ENCODE assay signal across 1 cellular context in the genomic region with DNA sequence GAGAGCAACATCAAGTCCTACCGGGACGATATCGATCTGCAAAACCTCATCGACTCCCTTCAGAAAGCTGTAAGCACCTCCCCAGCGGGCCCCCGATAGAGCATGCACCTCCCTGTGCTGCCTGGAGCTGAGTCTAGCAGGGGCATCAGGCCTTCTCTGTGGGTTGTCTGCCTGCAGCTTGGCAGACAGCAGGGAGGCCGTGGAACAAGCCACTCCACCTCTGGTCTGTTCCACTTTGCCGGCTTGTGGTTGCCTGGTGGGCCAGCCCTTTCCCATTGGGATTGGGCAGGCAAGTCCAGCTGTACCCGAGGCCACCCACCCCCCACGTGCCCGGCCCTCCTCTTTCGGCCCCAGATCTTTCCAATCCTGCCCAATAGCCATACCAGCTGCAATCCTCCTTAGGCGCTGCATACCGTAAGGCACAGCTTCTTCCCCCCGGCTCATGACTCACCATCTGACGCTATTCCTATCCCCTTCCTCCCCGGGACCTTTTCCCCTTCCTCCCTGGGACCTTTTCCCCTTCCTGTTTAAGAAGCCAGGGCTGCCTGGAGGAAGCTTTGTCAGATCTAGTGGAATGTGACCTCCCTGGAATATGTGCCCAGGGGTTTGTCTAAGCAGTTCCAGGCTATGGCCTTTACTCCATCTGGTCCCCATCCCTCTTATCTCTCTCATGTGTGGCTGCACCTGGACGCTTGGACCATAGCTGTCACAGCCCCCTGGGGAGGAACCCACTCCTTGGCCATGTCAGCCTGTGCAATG.
TF ChIP-seq lines count a peak whose summit lies in the region.

No MANE protein-coding gene starts in this region.

TF ChIP-seq in endothelial cell of umbilical vein, 7 proteins besides CTCF, POLR2A, EP300 and RAD21 (continued from another document):
- TF ChIP-seq POLR2AphosphoS5 (IDR thresholded peaks at IDR 0.05; ENCODE audit: insufficient read depth, low read depth, low read length) (peak; percentile 99), MAX (IDR thresholded peaks at IDR 0.05; ENCODE audit: insufficient read depth, insufficient read length) (peak; percentile 83), JUN (IDR thresholded peaks at IDR 0.05; ENCODE audit: borderline replicate concordance, insufficient read depth, insufficient read length, low read depth) (peak; percentile 97), GATA2 (IDR thresholded peaks at IDR 0.05; ENCODE audit: insufficient read depth, insufficient read length, low read depth, low read length) (peak; percentile 96)
